14 cellular contexts compared by ENCODE assay signal in genomic region chr7:100484636-100485114, GRCh38. TPM values are rescaled to one million over a fixed set of nuclear protein-coding genes. Genes with fewer than 3 reads are reported as not detected.
DNase-seq lines count a peak whose midpoint lies in the region; ATAC-seq, FAIRE-seq and TF ChIP-seq lines count a peak whose summit lies in the region.
"Had no signal": no experiment of that assay in that cellular context is flagged by ENCODE, and none has a peak within 500 bp of the region (broad histone marks: within the 10 kb centered on the region; RNA-seq: fewer than 3 reads in every experiment).

No MANE protein-coding gene starts in this region.

- TF ChIP-seq RAD21 in K562 (CRISPR knock-in tag; conservative IDR thresholded peaks at IDR 0.05 in 1 of 2, IDR thresholded peaks at IDR 0.05 in 1 of 2): no peak

- H3K4me1 ChIP-seq in K562 (replicated peaks in 1 of 2; ENCODE audit: control insufficient read depth in 2 of 2, insufficient read depth in 2 of 2, low read length in 2 of 2) (peaks cover 4 to 71% of the 10 kb centered on the region in 2 experiments; a peak in 4 of 5 replicates), small intestine (ENCODE audit: control insufficient read depth in 2 of 2, insufficient read depth in 1 of 2, low read depth in 1 of 2, low read length in 1 of 2) (no peaks in the 10 kb centered on the region)

- H3K27me3 Mint-ChIP-seq in naive B cell: peaks cover 0 to 18% (median 17%) of the 10 kb centered on the region in 3 donors

- WGBS in K562 (ENCODE audit: insufficient coverage, low coverage, missing lambda C conversion rate): 81% methylated on average over 8 of the region's 8 CpGs
- 77 to 83% (median 82%) methylated on average over 7 to 8 of the region's 8 CpGs for WGBS in small intestine, 3 donors

- no peaks in the 10 kb centered on the region for H3K27me3 ChIP-seq in K562 (ENCODE audit: control insufficient read depth in 2 of 2, insufficient read depth in 2 of 2, low read length in 2 of 2)
- H3K27me3 ChIP-seq in small intestine (ENCODE audit: control insufficient read depth in 2 of 2, insufficient read depth in 2 of 2, low read length in 2 of 2): no peaks in the 10 kb centered on the region
- H3K27me3 ChIP-seq: SJSA1 had no signal

- BruUV-seq in K562 (replicated peaks; lab: Mats Ljungman, UMichigan): no TSS peak

- H4K20me1 ChIP-seq in K562 (replicated peaks; ENCODE audit: control insufficient read depth, insufficient read depth, low read length): no peaks in the 10 kb centered on the region

- intact Hi-C loops in K562 (cut with micrococcal nuclease): no loop called here

- POLR2A ChIA-PET in AG04449 (lab: Yijun Ruan, JAX) (no interaction called here), K562 (lab: Yijun Ruan, JAX) (no interaction called here)

- H3K4me3 Mint-ChIP-seq in naive B cell: peak overlapping the region; percentile 2 to 78 (median 59)

- H3K9me3 ChIP-seq in K562 (replicated peaks; ENCODE audit: control insufficient read depth, insufficient read depth, low read depth, low read length) (no peaks in the 10 kb centered on the region), small intestine (ENCODE audit: control insufficient read depth, low read depth) (no peaks in the 10 kb centered on the region)
- H3K9me3 ChIP-seq: SJSA1 had no signal

- H3K79me2 ChIP-seq in K562 (ENCODE audit: control insufficient read depth, insufficient read depth, low read length): no peaks in the 10 kb centered on the region

- CTCF ChIA-PET in AG04449 (lab: Yijun Ruan, JAX) (interaction anchor here (0.8 to 1.7 kb wide), 4 partner anchors 12 to 75 kb away, joined by 3 to 6 read pairs (median 4); no protein-coding TSS in a partner anchor), K562 (lab: Yijun Ruan, JAX; ENCODE audit: low intra/inter-chr PET ratio) (interaction anchor here (0.6 to 3.3 kb wide), 2 partner anchors 29 to 75 kb away, joined by 4 to 30 read pairs; no protein-coding TSS in a partner anchor)

- DNase-seq in AG04449 (ENCODE audit: low read depth, low spot score) (no peak), GM20000 (ENCODE audit: low spot score) (peak; percentile 14), K562 (ENCODE audit: extremely low read depth in 1 of 4, low spot score in 3 of 4) (no peak), naive B cell (no peak), GM12891 (ENCODE audit: insufficient read length, low spot score) (no peak), NCI-H2081 (lab: John Stamatoyannopoulos, UW) (no peak), small intestine (no peak)
- DNase-seq: activated T-cell treated with anti-CD3 and anti-CD28 coated beads, Interleukin-2, amount 50 U/mL, for 1 hour; DMS79; effector CD4-positive, alpha-beta T cell; islet precursor cell; NCI-H2171 treated with DMSO at 0.1 percent for 48 hours had no signal

- H3K4me2 ChIP-seq in K562 (ENCODE audit: insufficient read depth, low read length): no peak overlapping the region

- TF ChIP-seq POLR2A in K562 (conservative IDR thresholded peaks at IDR 0.05) (no peak), GM12891 (IDR thresholded peaks at IDR 0.05; ENCODE audit: low read depth, low read length) (no peak)

- H3K27ac ChIP-seq in K562 (ENCODE audit: extremely low read depth, low read depth, low read length): no peak overlapping the region
- no peak overlapping the region for H3K27ac ChIP-seq in small intestine (ENCODE audit: low read depth in 1 of 2, low read length in 1 of 2)
- H3K27ac ChIP-seq: SJSA1 had no signal

- peak overlapping the region in 1 of 6 donors; percentile 74 for H3K27ac Mint-ChIP-seq in naive B cell

- no peaks in the 10 kb centered on the region for H3K36me3 ChIP-seq in K562 (ENCODE audit: control insufficient read depth, insufficient read depth, low read length)
- H3K36me3 ChIP-seq in small intestine (ENCODE audit: control insufficient read depth in 2 of 2, insufficient read depth in 2 of 2, low read length in 2 of 2): no peaks in the 10 kb centered on the region
- H3K36me3 ChIP-seq: SJSA1 had no signal

- no peak overlapping the region for H3K9ac ChIP-seq in K562 (ENCODE audit: insufficient read depth in 1 of 2, low read depth in 2 of 2, low read length in 2 of 2)

- H2AFZ ChIP-seq in K562 (ENCODE audit: low read depth, low read length): no peak overlapping the region

- ATAC-seq in K562: no peak
- no peak for ATAC-seq in naive B cell (ENCODE audit: low read depth in 2 of 2)
- ATAC-seq in HG02642 (IDR thresholded peaks at IDR 0.05; ENCODE audit: poor library complexity, unreplicated experiment): no peak

- no peaks in the 10 kb centered on the region for H3K9me1 ChIP-seq in K562 (ENCODE audit: control insufficient read depth, insufficient read depth, low read length)

- TF ChIP-seq CTCF in AG04449 (IDR thresholded peaks at IDR 0.05; ENCODE audit: insufficient read depth, low read length, missing control alignments) (no peak), GM20000 (IDR thresholded peaks at IDR 0.05; ENCODE audit: extremely low read depth, missing control alignments) (no peak), K562 (IDR thresholded peaks at IDR 0.05 in 2 of 3, conservative IDR thresholded peaks at IDR 0.05 in 1 of 3; ENCODE audit: insufficient read depth in 2 of 3, low read depth in 1 of 3, low read length in 3 of 3) (no peak)

- in situ Hi-C loops in K562 (cut with MboI): no loop called here

- H3K4me1 Mint-ChIP-seq in naive B cell: peaks cover 11 to 16% (median 16%) of the 10 kb centered on the region in 3 donors

- no peaks in the 10 kb centered on the region for H3K36me3 Mint-ChIP-seq in naive B cell

- no peaks in the 10 kb centered on the region for H3K9me3 Mint-ChIP-seq in naive B cell

- no peak for TF ChIP-seq EP300 in K562 (IDR thresholded peaks at IDR 0.05; ENCODE audit: low read length)

- H3K4me3 ChIP-seq in AG04449 (ENCODE audit: low read depth, low read length) (peak overlapping the region; percentile 58), K562 (no peak overlapping the region), small intestine (ENCODE audit: low read depth in 1 of 2, low read length in 2 of 2) (no peak overlapping the region)

- FAIRE-seq in K562 (lab: Jason Lieb, UNC) (peak; percentile 79), GM12891 (lab: Jason Lieb, UNC) (no peak), small intestine (lab: Jason Lieb, UNC) (no peak)

RNA-seq across cellular contexts. Expression of gene NYAP1, which starts 0.9 kb away (rescaled TPM):
- 0.53 and 1.0 TPM in 2 replicates for total RNA-seq in K562 (2011; cell fraction: chromatin; rRNA removed; ENCODE audit: low replicate concordance)
- total RNA-seq in K562 (2011; cell fraction: nucleolus; rRNA removed): 0.67 and 0.79 TPM in 2 replicates
- 0.23 and 0.59 TPM in 2 replicates for total RNA-seq in K562 (2011; cell fraction: nucleoplasm; rRNA removed)
- total RNA-seq in K562 (2014; rRNA removed): 0.32 and 0.98 TPM in 2 replicates
- total RNA-seq in K562 (2014; rRNA removed; fragmentation: Illumina TruSeq; extraction: Trizol): 0.11 and 0.13 TPM in 2 replicates
- 0.15 and 0.22 TPM in 2 replicates for total RNA-seq in K562 (2015; rRNA removed; fragmentation: Illumina TruSeq; extraction: Trizol)
- total RNA-seq in K562 (2021): 0.82 and 0.87 TPM in 2 replicates
- polyA plus RNA-seq in K562 (2011; rRNA removed): 0.09 and 0.13 TPM in 2 replicates
- 0.15 and 1.4 TPM in 2 replicates for polyA plus RNA-seq in K562 (2011; cell fraction: cytosol; rRNA removed)
- polyA plus RNA-seq in K562 (2011; cell fraction: nucleus; rRNA removed): 0.34 and 1.7 TPM in 2 replicates
- 0.35 and 0.65 TPM in 2 replicates for polyA plus RNA-seq in K562 (2012)
- polyA plus RNA-seq in K562 (2014; fragmentation: Illumina TruSeq; extraction: Trizol): 0.13 and 0.17 TPM in 2 replicates
- polyA plus RNA-seq in K562 (2014; fragmentation: Nextera tagmentation; extraction: Ambion mirVana): not detected
- 0.88 and 1.0 TPM in 2 replicates for polyA plus RNA-seq in K562 (2014; rRNA removed)
- polyA minus RNA-seq in K562 (2011; rRNA and poly(A)+ RNA removed): 0.11 TPM in 1 of 2 replicates, not detected in the other
- not detected in 2 replicates for polyA minus RNA-seq in K562 (2011; cell fraction: cytosol; rRNA and poly(A)+ RNA removed)
- 0.22 and 0.40 TPM in 2 replicates for polyA minus RNA-seq in K562 (2011; cell fraction: nucleus; rRNA and poly(A)+ RNA removed)
- not detected for polyA plus RNA-seq in naive B cell (ENCODE audit: low read depth in 6 of 6)
- 0.22 TPM for polyA plus RNA-seq in GM12891 (2012; ENCODE audit: low read depth, missing spikeins)
- polyA plus RNA-seq in small intestine: 1 to 10 TPM in 1 of 3 donors, not detected in 2; 2.3 TPM

RNA-seq across cellular contexts. Expression of gene TSC22D4, which starts 5.7 kb away (rescaled TPM):
- 30.5 and 88.7 TPM in 2 replicates for total RNA-seq in K562 (2011; cell fraction: chromatin; rRNA removed; ENCODE audit: low replicate concordance)
- 56.8 and 60.5 TPM in 2 replicates for total RNA-seq in K562 (2011; cell fraction: nucleolus; rRNA removed)
- total RNA-seq in K562 (2011; cell fraction: nucleoplasm; rRNA removed): 38.6 and 57.1 TPM in 2 replicates
- total RNA-seq in K562 (2014; rRNA removed) (77.6 and 102 TPM in 2 replicates), K562 (2014; rRNA removed; fragmentation: Illumina TruSeq; extraction: Trizol) (10.1 and 13.1 TPM in 2 replicates), K562 (2015; rRNA removed; fragmentation: Illumina TruSeq; extraction: Trizol) (31.3 and 33.9 TPM in 2 replicates), K562 (2021) (102 and 107 TPM in 2 replicates)
- polyA plus RNA-seq in K562 (2011; rRNA removed) (14.2 and 18.8 TPM in 2 replicates), K562 (2014; fragmentation: Illumina TruSeq; extraction: Trizol) (28.7 and 51.7 TPM in 2 replicates), K562 (2014; fragmentation: Nextera tagmentation; extraction: Ambion mirVana) (under 1 TPM; 0.37 to 0.92 TPM), K562 (2014; rRNA removed) (57.9 and 61.0 TPM in 2 replicates), naive B cell (ENCODE audit: low read depth in 6 of 6) (10 to 100 TPM; 17.5 to 23.6 (median 20.7) TPM), small intestine (10 to 100 TPM; 31.7 to 53.2 (median 45.9) TPM)
- 13.0 and 47.0 TPM in 2 replicates for polyA plus RNA-seq in K562 (2011; cell fraction: cytosol; rRNA removed)
- 22.1 and 53.6 TPM in 2 replicates for polyA plus RNA-seq in K562 (2011; cell fraction: nucleus; rRNA removed)
- polyA plus RNA-seq in K562 (2012): 64.9 and 107 TPM in 2 replicates
- polyA minus RNA-seq in K562 (2011; rRNA and poly(A)+ RNA removed): 5.5 and 9.6 TPM in 2 replicates
- polyA minus RNA-seq in K562 (2011; cell fraction: cytosol; rRNA and poly(A)+ RNA removed): 24.5 and 26.5 TPM in 2 replicates
- 10.0 and 13.5 TPM in 2 replicates for polyA minus RNA-seq in K562 (2011; cell fraction: nucleus; rRNA and poly(A)+ RNA removed)
- 39.4 TPM for polyA plus RNA-seq in GM12891 (2012; ENCODE audit: low read depth, missing spikeins)

RNA-seq across cellular contexts. Expression of gene SPACDR, which starts 20.6 kb away (rescaled TPM):
- 3.4 and 9.9 TPM in 2 replicates for total RNA-seq in K562 (2011; cell fraction: chromatin; rRNA removed; ENCODE audit: low replicate concordance)
- total RNA-seq in K562 (2011; cell fraction: nucleolus; rRNA removed): 1.8 and 4.7 TPM in 2 replicates
- total RNA-seq in K562 (2011; cell fraction: nucleoplasm; rRNA removed): 2.4 and 3.8 TPM in 2 replicates
- total RNA-seq in K562 (2014; rRNA removed) (0.14 and 0.29 TPM in 2 replicates), K562 (2014; rRNA removed; fragmentation: Illumina TruSeq; extraction: Trizol) (not detected in 2 replicates), K562 (2015; rRNA removed; fragmentation: Illumina TruSeq; extraction: Trizol) (0.29 and 0.41 TPM in 2 replicates), K562 (2021) (0.55 and 1.2 TPM in 2 replicates)
- polyA plus RNA-seq in K562 (2011; rRNA removed) (0.18 and 0.20 TPM in 2 replicates), K562 (2014; fragmentation: Illumina TruSeq; extraction: Trizol) (0.13 and 0.24 TPM in 2 replicates), K562 (2014; fragmentation: Nextera tagmentation; extraction: Ambion mirVana) (under 1 TPM; 0.07 to 0.11 TPM), K562 (2014; rRNA removed) (0.12 and 0.15 TPM in 2 replicates), naive B cell (ENCODE audit: low read depth in 6 of 6) (under 1 TPM in 1 of 6 donors, not detected in 5; 0.45 TPM), small intestine (under 1 TPM in 2 of 3 donors, not detected in 1; 0.43 to 0.89 TPM)
- 0.40 and 0.56 TPM in 2 replicates for polyA plus RNA-seq in K562 (2011; cell fraction: cytosol; rRNA removed)
- polyA plus RNA-seq in K562 (2011; cell fraction: nucleus; rRNA removed): 1.0 and 2.9 TPM in 2 replicates
- 0.47 and 2.1 TPM in 2 replicates for polyA plus RNA-seq in K562 (2012)
- polyA minus RNA-seq in K562 (2011; rRNA and poly(A)+ RNA removed): not detected in 2 replicates
- not detected in 2 replicates for polyA minus RNA-seq in K562 (2011; cell fraction: cytosol; rRNA and poly(A)+ RNA removed)
- not detected in 2 replicates for polyA minus RNA-seq in K562 (2011; cell fraction: nucleus; rRNA and poly(A)+ RNA removed)
- 1.3 TPM for polyA plus RNA-seq in GM12891 (2012; ENCODE audit: low read depth, missing spikeins)

RNA-seq across cellular contexts. Expression of gene PPP1R35, which starts 48.4 kb away (rescaled TPM):
- total RNA-seq in K562 (2011; cell fraction: chromatin; rRNA removed; ENCODE audit: low replicate concordance): 18.9 and 64.5 TPM in 2 replicates
- total RNA-seq in K562 (2011; cell fraction: nucleolus; rRNA removed): 109 and 128 TPM in 2 replicates
- total RNA-seq in K562 (2011; cell fraction: nucleoplasm; rRNA removed): 45.6 and 53.0 TPM in 2 replicates
- 127 and 152 TPM in 2 replicates for total RNA-seq in K562 (2014; rRNA removed)
- 18.9 and 25.9 TPM in 2 replicates for total RNA-seq in K562 (2014; rRNA removed; fragmentation: Illumina TruSeq; extraction: Trizol)
- total RNA-seq in K562 (2015; rRNA removed; fragmentation: Illumina TruSeq; extraction: Trizol): 44.9 and 47.9 TPM in 2 replicates
- total RNA-seq in K562 (2021): 124 and 135 TPM in 2 replicates
- polyA plus RNA-seq in K562 (2011; rRNA removed): 28.2 and 31.7 TPM in 2 replicates
- 38.6 and 141 TPM in 2 replicates for polyA plus RNA-seq in K562 (2011; cell fraction: cytosol; rRNA removed)
- polyA plus RNA-seq in K562 (2011; cell fraction: nucleus; rRNA removed): 136 and 297 TPM in 2 replicates
- polyA plus RNA-seq in K562 (2012): 70.7 and 78.6 TPM in 2 replicates
- polyA plus RNA-seq in K562 (2014; fragmentation: Illumina TruSeq; extraction: Trizol): 19.4 and 33.7 TPM in 2 replicates
- 1 to 10 TPM; 2.9 to 5.9 TPM for polyA plus RNA-seq in K562 (2014; fragmentation: Nextera tagmentation; extraction: Ambion mirVana)
- 153 and 185 TPM in 2 replicates for polyA plus RNA-seq in K562 (2014; rRNA removed)
- 2.2 and 5.8 TPM in 2 replicates for polyA minus RNA-seq in K562 (2011; rRNA and poly(A)+ RNA removed)
- polyA minus RNA-seq in K562 (2011; cell fraction: cytosol; rRNA and poly(A)+ RNA removed): 13.8 and 18.6 TPM in 2 replicates
- polyA minus RNA-seq in K562 (2011; cell fraction: nucleus; rRNA and poly(A)+ RNA removed): 16.7 and 26.0 TPM in 2 replicates
- polyA plus RNA-seq in naive B cell (ENCODE audit: low read depth in 6 of 6): 10 to 100 TPM; 21.8 to 46.8 (median 27.5) TPM
- 33.4 TPM for polyA plus RNA-seq in GM12891 (2012; ENCODE audit: low read depth, missing spikeins)
- 10 to 100 TPM; 37.9 to 62.8 (median 55.7) TPM for polyA plus RNA-seq in small intestine

RNA-seq across cellular contexts. Expression of gene AGFG2, which starts 54.3 kb away (rescaled TPM):
- 25.6 and 42.2 TPM in 2 replicates for total RNA-seq in K562 (2011; cell fraction: chromatin; rRNA removed; ENCODE audit: low replicate concordance)
- total RNA-seq in K562 (2011; cell fraction: nucleolus; rRNA removed): 22.7 and 25.7 TPM in 2 replicates
- 28.4 and 39.7 TPM in 2 replicates for total RNA-seq in K562 (2011; cell fraction: nucleoplasm; rRNA removed)
- total RNA-seq in K562 (2014; rRNA removed): 11.7 and 20.2 TPM in 2 replicates
- 3.6 and 4.3 TPM in 2 replicates for total RNA-seq in K562 (2014; rRNA removed; fragmentation: Illumina TruSeq; extraction: Trizol)
- total RNA-seq in K562 (2015; rRNA removed; fragmentation: Illumina TruSeq; extraction: Trizol): 7.8 and 9.3 TPM in 2 replicates
- 23.1 and 23.4 TPM in 2 replicates for total RNA-seq in K562 (2021)
- polyA plus RNA-seq in K562 (2011; rRNA removed): 4.6 and 5.2 TPM in 2 replicates
- polyA plus RNA-seq in K562 (2011; cell fraction: cytosol; rRNA removed): 3.8 and 25.5 TPM in 2 replicates
- polyA plus RNA-seq in K562 (2011; cell fraction: nucleus; rRNA removed): 12.0 and 33.1 TPM in 2 replicates
- polyA plus RNA-seq in K562 (2012): 9.7 and 18.9 TPM in 2 replicates
- 6.5 and 9.6 TPM in 2 replicates for polyA plus RNA-seq in K562 (2014; fragmentation: Illumina TruSeq; extraction: Trizol)
- polyA plus RNA-seq in K562 (2014; fragmentation: Nextera tagmentation; extraction: Ambion mirVana): under 1 TPM; 0.31 to 0.32 TPM
- 10.0 and 16.8 TPM in 2 replicates for polyA plus RNA-seq in K562 (2014; rRNA removed)
- polyA minus RNA-seq in K562 (2011; rRNA and poly(A)+ RNA removed): 3.7 and 4.3 TPM in 2 replicates
- polyA minus RNA-seq in K562 (2011; cell fraction: cytosol; rRNA and poly(A)+ RNA removed): 3.9 and 8.0 TPM in 2 replicates
- 10.2 and 12.1 TPM in 2 replicates for polyA minus RNA-seq in K562 (2011; cell fraction: nucleus; rRNA and poly(A)+ RNA removed)
- polyA plus RNA-seq in naive B cell (ENCODE audit: low read depth in 6 of 6): 1 to 10 TPM in 5 of 6 donors, not detected in 1; 3.1 to 5.9 (median 4.1) TPM
- 40.0 TPM for polyA plus RNA-seq in GM12891 (2012; ENCODE audit: low read depth, missing spikeins)
- 10 to 100 TPM in 2 of 3 donors, 1 to 10 TPM in 1; 9.5 to 23.9 (median 11.0) TPM for polyA plus RNA-seq in small intestine
